In the genomic region with DNA sequence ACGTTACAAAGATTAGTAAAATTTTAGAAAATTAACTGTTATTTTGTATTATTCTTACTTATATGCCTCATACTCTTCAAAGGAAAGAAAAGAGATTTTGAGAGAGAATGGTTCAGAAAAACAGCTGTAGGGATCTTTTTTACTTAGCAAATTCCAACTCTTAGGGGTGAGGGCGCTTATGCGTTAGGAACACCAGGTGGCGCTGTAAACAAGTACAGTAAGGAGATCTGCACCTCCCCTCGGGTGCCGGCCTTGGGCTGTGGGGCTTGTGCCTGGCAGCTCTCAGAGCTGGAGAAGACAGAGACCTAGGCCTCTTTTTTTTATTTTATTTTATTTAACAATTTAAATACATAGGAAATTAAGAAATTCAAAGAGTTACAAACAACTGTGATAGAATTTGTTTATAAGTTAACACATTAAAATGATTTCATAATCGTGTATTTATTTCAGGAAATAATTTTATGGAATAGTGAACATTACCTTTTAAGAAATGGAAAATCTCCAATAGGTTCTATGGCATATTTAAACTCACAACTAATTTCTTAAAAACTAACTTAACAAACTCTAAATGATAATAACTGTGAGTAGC, we compare ENCODE assay signal across 8 cellular contexts. TPM values are rescaled to one million over a fixed set of nuclear protein-coding genes. Genes with fewer than 3 reads are reported as not detected.
DNase-seq lines count a peak whose midpoint lies in the region; TF ChIP-seq lines count a peak whose summit lies in the region.

No MANE protein-coding gene starts in this region.

- H3K9me2 ChIP-seq in MM.1S (replicated peaks; ENCODE audit: insufficient read depth, low read length), result no peaks in the 10 kb centered on the region

- H4K20me1 ChIP-seq in MM.1S (ENCODE audit: insufficient read depth, low read length), result no peaks in the 10 kb centered on the region

- DNase-seq in GM06990 (ENCODE audit: extremely low read depth, insufficient read length) (peak; percentile 25), HAP-1 (ENCODE audit: low spot score in 2 of 2) (peak; percentile 68 to 87), MM.1S (peak; percentile 83), SJSA1 (ENCODE audit: low read depth in 1 of 2, low spot score in 2 of 2) (peak; percentile 52 to 87), globus pallidus (ENCODE audit: low spot score) (peak; percentile 89), posterior cingulate gyrus (peak; percentile 66 to 97 (median 84)), uterus (peak; percentile 45 to 60)
- peak; percentile 49 for DNase-seq in activated gamma-delta T cell treated with anti-CD3 and anti-CD28 coated beads, Interleukin-2, amount 50 U/mL, for 16 hours (ENCODE audit: low read depth)

- TF ChIP-seq POLR2A in uterus (IDR thresholded peaks at IDR 0.05), result no peak

- no peak overlapping the region for H2AFZ ChIP-seq in MM.1S (ENCODE audit: low read length)

- no peaks in the 10 kb centered on the region; the same call in none of the 2 replicates for H3K36me3 ChIP-seq in GM06990 (ENCODE audit: control insufficient read depth, insufficient read depth, low read length)
- H3K36me3 ChIP-seq in HAP-1 (replicated peaks), result no peaks in the 10 kb centered on the region
- no peaks in the 10 kb centered on the region for H3K36me3 ChIP-seq in MM.1S (replicated peaks; ENCODE audit: insufficient read depth, low read length)
- H3K36me3 ChIP-seq in SJSA1, result no peaks in the 10 kb centered on the region
- H3K36me3 ChIP-seq in uterus, result no peaks in the 10 kb centered on the region

- no peak overlapping the region for H3K4me2 ChIP-seq in MM.1S (ENCODE audit: low read depth, low read length)

- in situ Hi-C loops in HAP-1 (cut with MboI; ENCODE audit: low sequenced_read_pairs), result loop anchor here (10.0 to 25.0 kb wide), 3 partner anchors 124 to 452 kb away; no protein-coding TSS in a partner anchor

- intact Hi-C loops in posterior cingulate gyrus (cut with DNase I), result loop anchor here (1.0 to 5.0 kb wide), 3 partner anchors 77 to 452 kb away; a partner anchor contains a TSS
- intact Hi-C loops in uterus (cut with DNase I; ENCODE audit: low total_unique reads), result no loop called here

- H3K27me3 ChIP-seq in GM06990 (replicated peaks; ENCODE audit: control insufficient read depth, insufficient read depth, low read length) (no peaks in the 10 kb centered on the region), HAP-1 (ENCODE audit: low read depth) (no peaks in the 10 kb centered on the region), MM.1S (replicated peaks; ENCODE audit: insufficient read depth, low read length) (no peaks in the 10 kb centered on the region), SJSA1 (replicated peaks) (no peaks in the 10 kb centered on the region), uterus (no peaks in the 10 kb centered on the region)

- no peaks in the 10 kb centered on the region for H3F3A ChIP-seq in MM.1S (ENCODE audit: insufficient read depth, low read length)

- H3K79me2 ChIP-seq in MM.1S (ENCODE audit: low read length), result no peaks in the 10 kb centered on the region

- no peak overlapping the region for H3K9ac ChIP-seq in MM.1S (ENCODE audit: low read length)

- H3K4me1 ChIP-seq in HAP-1 (peaks cover 6% of the 10 kb centered on the region; the same call in 1 of the 2 replicates), MM.1S (ENCODE audit: low read length) (no peaks in the 10 kb centered on the region), SJSA1 (replicated peaks) (no peaks in the 10 kb centered on the region), uterus (no peaks in the 10 kb centered on the region)

- no peaks in the 10 kb centered on the region for H3K9me3 ChIP-seq in HAP-1
- H3K9me3 ChIP-seq in MM.1S (replicated peaks; ENCODE audit: insufficient read depth, low read length), result no peaks in the 10 kb centered on the region
- H3K9me3 ChIP-seq in SJSA1 (replicated peaks), result no peaks in the 10 kb centered on the region
- no peaks in the 10 kb centered on the region for H3K9me3 ChIP-seq in uterus

- H3K27ac ChIP-seq in MM.1S (ENCODE audit: low read length) (no peak overlapping the region), SJSA1 (no peak overlapping the region), uterus (no peak overlapping the region)

- TF ChIP-seq CTCF in GM06990 (IDR thresholded peaks at IDR 0.05; ENCODE audit: insufficient read depth, low read length, poor library complexity, severe bottlenecking) (peak; percentile 87), MM.1S (IDR thresholded peaks at IDR 0.05; ENCODE audit: low read length) (peak; percentile 91), uterus (IDR thresholded peaks at IDR 0.05) (peak; percentile 56 to 83 (median 70))

- H3K4me3 ChIP-seq in GM06990 (replicated peaks; ENCODE audit: low read depth, low read length), result no peak overlapping the region
- H3K4me3 ChIP-seq in HAP-1, result no peak overlapping the region
- no peak overlapping the region for H3K4me3 ChIP-seq in MM.1S (ENCODE audit: low read length)
- no peak overlapping the region for H3K4me3 ChIP-seq in SJSA1
- no peak overlapping the region for H3K4me3 ChIP-seq in uterus

RNA-seq across cellular contexts. Expression of a gene that starts 32.6 kb away (rescaled TPM):
- total RNA-seq in SJSA1 (2014; rRNA removed; shearing (Covaris generic)), result 3.7 and 6.9 TPM in 2 replicates
- 10 to 100 TPM in 2 of 4 donors, 1 to 10 TPM in 2; 6.8 to 12.4 (median 8.8) TPM for total RNA-seq in uterus

RNA-seq across cellular contexts. Expression of a gene that starts 54.4 kb away (rescaled TPM):
- not detected in 2 replicates for total RNA-seq in SJSA1 (2014; rRNA removed; shearing (Covaris generic))
- 10 to 100 TPM in 1 of 4 donors, 1 to 10 TPM in 2, under 1 TPM in 1; 0.88 to 28.3 (median 4.0) TPM for total RNA-seq in uterus

Comparison
In these comparisons a context has a peak if more than half of its experiments do, and no peak if none do; other contexts are left out.
1. DNase-seq: peak in every context shown above with its lines; median percentile 89 in globus pallidus; 84 in posterior cingulate gyrus; 83 in MM.1S; 78 in HAP-1; 70 in SJSA1; 52 in uterus; 49 in activated gamma-delta T cell treated with anti-CD3 and anti-CD28 coated beads, Interleukin-2, amount 50 U/mL, for 16 hours; 25 in GM06990.